ENCODE assay signal across 21 cellular contexts in genomic region chr1:64495878-64496277, GRCh38. TPM values are rescaled to one million over a fixed set of nuclear protein-coding genes. Genes with fewer than 3 reads are reported as not detected.
DNase-seq lines count a peak whose midpoint lies in the region; ATAC-seq, FAIRE-seq and TF ChIP-seq lines count a peak whose summit lies in the region.
"Had no signal": no experiment of that assay in that cellular context is flagged by ENCODE, and none has a peak within 500 bp of the region (broad histone marks: within the 10 kb centered on the region; RNA-seq: fewer than 3 reads in every experiment).

No MANE protein-coding gene starts in this region.

- no peak for TF ChIP-seq RAD21 in HepG2 (CRISPR knock-in tag; IDR thresholded peaks at IDR 0.05)

- no peak for TF ChIP-seq EP300 in HepG2 (IDR thresholded peaks at IDR 0.05; ENCODE audit: low read depth in 2 of 2, low read length in 2 of 2)
- no peak for TF ChIP-seq EP300 in HepG2 (CRISPR knock-in tag; IDR thresholded peaks at IDR 0.05; ENCODE audit: borderline replicate concordance)

- H3K27me3 ChIP-seq in iPS-20b (ENCODE audit: insufficient read depth, low read length): no peaks in the 10 kb centered on the region
- no peaks in the 10 kb centered on the region for H3K27me3 ChIP-seq in HepG2 (ENCODE audit: control insufficient read depth in 1 of 2, insufficient read depth in 2 of 2, low read length in 2 of 2)
- H3K27me3 ChIP-seq: cardiac muscle cell, upper lobe of right lung had no signal

- H4K20me1 ChIP-seq in HepG2 (ENCODE audit: insufficient read depth, low read length): no peaks in the 10 kb centered on the region

- H3K9ac ChIP-seq in iPS-20b (ENCODE audit: low read depth, low read length): no peak overlapping the region; the same call in 1 of the 2 replicates
- H3K9ac ChIP-seq in HepG2 (ENCODE audit: insufficient read depth, low read depth, low read length): no peak overlapping the region

- FAIRE-seq in HepG2 (lab: Jason Lieb, UNC): no peak
- FAIRE-seq: G401.6, GM12891 had no signal

- no peak overlapping the region for H2AFZ ChIP-seq in HepG2 (ENCODE audit: low read length)

- CTCF ChIA-PET in HepG2 (lab: Yijun Ruan, JAX; ENCODE audit: low intra/inter-chr PET ratio, low total read pairs): no interaction called here

- DNase-seq in DMS53 treated with DMSO at 0.1 percent for 48 hours (lab: John Stamatoyannopoulos, UW; ENCODE audit: unreplicated experiment): peak; percentile 96
- DNase-seq in NCI-H1417 (lab: John Stamatoyannopoulos, UW): peak in 2 of 3 experiments; percentile 75 to 93
- peak; percentile 20 to 25 for DNase-seq in NCI-H446 (lab: John Stamatoyannopoulos, UW)
- no peak for DNase-seq in H4 (ENCODE audit: low spot score)
- no peak for DNase-seq in KG1 (lab: John Stamatoyannopoulos, UW)
- no peak for DNase-seq in HepG2 (ENCODE audit: low spot score)
- DNase-seq: activated CD4-positive, alpha-beta memory T cell treated with anti-CD3 and anti-CD28 coated beads, Interleukin-2, amount 10 ng/mL, durations not matched to agents 7 days and 5 days; activated T-cell treated with anti-CD3 and anti-CD28 coated beads, Interleukin-2, amount 50 U/mL, for 48 hours; CD8-positive, alpha-beta T cell; effector memory CD8-positive, alpha-beta T cell; left ventricle myocardium inferior; NCI-H2227 treated with DMSO at 0.1 percent for 48 hours; psoas muscle; stimulated activated CD4-positive, alpha-beta T cell treated with anti-CD3 and anti-CD28 coated beads, Interleukin-12 subunit alpha, Interleukin-12 subunit beta, amount 100 ng/mL, for 4 hours; stimulated activated naive CD4-positive, alpha-beta T cell treated with Interleukin-2 at 50 U/mL for 16 hours; upper lobe of right lung had no signal

- peaks cover 56% of the 10 kb centered on the region for H3K4me1 ChIP-seq in iPS-20b (ENCODE audit: insufficient read depth, low read length)
- H3K4me1 ChIP-seq in HepG2 (ENCODE audit: insufficient read depth, low read length): no peaks in the 10 kb centered on the region
- H3K4me1 ChIP-seq: psoas muscle had no signal

- BruUV-seq in HepG2 (replicated peaks; lab: Mats Ljungman, UMichigan): no TSS peak

- no peak overlapping the region for H3K4me2 ChIP-seq in HepG2 (ENCODE audit: low read depth, low read length)

- H3K27ac ChIP-seq in iPS-20b (ENCODE audit: low read length) (no peak overlapping the region), HepG2 (ENCODE audit: extremely low read length, insufficient read depth, low read length) (no peak overlapping the region)
- H3K27ac ChIP-seq: cardiac muscle cell, left ventricle myocardium inferior, psoas muscle, upper lobe of right lung had no signal

- POLR2A ChIA-PET in HepG2 (lab: Yijun Ruan, JAX): no interaction called here

- intact Hi-C loops in HepG2 (cut with micrococcal nuclease; ENCODE audit: unreplicated experiment): no loop called here

- WGBS in HepG2 (ENCODE audit: low lambda C conversion rate): 0% methylated on average over 1 of the region's 1 CpG

- H3K4me3 ChIP-seq in iPS-20b (ENCODE audit: low read length) (0 out of 2 replicates have a peak overlapping the region, but pooled peaks have one; percentile 41), HepG2 (replicated peaks in 1 of 3; ENCODE audit: insufficient read depth in 1 of 3, low read depth in 2 of 3, low read length in 3 of 3) (no peak overlapping the region)
- H3K4me3 ChIP-seq: cardiac muscle cell, left ventricle myocardium inferior, psoas muscle, upper lobe of right lung had no signal

- H3K9me3 ChIP-seq in iPS-20b (ENCODE audit: insufficient read depth, low read depth, low read length): no peaks in the 10 kb centered on the region
- no peaks in the 10 kb centered on the region for H3K9me3 ChIP-seq in HepG2 (ENCODE audit: low read length)
- H3K9me3 ChIP-seq: left ventricle myocardium inferior, psoas muscle, upper lobe of right lung had no signal

- no peaks in the 10 kb centered on the region for H3K79me2 ChIP-seq in HepG2 (ENCODE audit: insufficient read depth, low read length)

- H3K36me3 ChIP-seq in iPS-20b (ENCODE audit: insufficient read depth, low read depth, low read length): 0 out of 2 replicates have a peak, but pooled peaks cover 7% of the 10 kb centered on the region
- no peaks in the 10 kb centered on the region for H3K36me3 ChIP-seq in HepG2 (replicated peaks in 1 of 2; ENCODE audit: control insufficient read depth in 1 of 2, insufficient read depth in 2 of 2, low read length in 2 of 2)
- H3K36me3 ChIP-seq: cardiac muscle cell, left ventricle myocardium inferior, upper lobe of right lung had no signal

- TF ChIP-seq CTCF in HepG2 (CRISPR knock-in tag; IDR thresholded peaks at IDR 0.05): no peak

- in situ Hi-C loops in HepG2 (cut with HindIII; ENCODE audit: extremely low pct_ligation_motif_present, low pct_unique_long_range_greater_than_20kb): no loop called here

- no peak for TF ChIP-seq POLR2A in HepG2 (IDR thresholded peaks at IDR 0.05; ENCODE audit: insufficient read depth in 1 of 2, low read depth in 2 of 2, low read length in 2 of 2)

- no peak for ATAC-seq in GM18907 (IDR thresholded peaks at IDR 0.05; ENCODE audit: unreplicated experiment)
- ATAC-seq in HepG2: no peak
- ATAC-seq: CD8-positive, alpha-beta T cell; effector memory CD8-positive, alpha-beta T cell; psoas muscle; upper lobe of right lung had no signal

TF ChIP-seq in HepG2, 621 proteins besides CTCF, POLR2A, EP300 and RAD21 (continues in another document):
- TF ChIP-seq ZNF616 (CRISPR knock-in tag; IDR thresholded peaks at IDR 0.05; ENCODE audit: low read depth) (no peak), BHLHE40 (IDR thresholded peaks at IDR 0.05; ENCODE audit: low read length) (no peak), MBD4 (IDR thresholded peaks at IDR 0.05; ENCODE audit: borderline replicate concordance, low read length) (no peak), USF2 (IDR thresholded peaks at IDR 0.05; ENCODE audit: low read depth, low read length) (no peak), USF2 (CRISPR knock-in tag; IDR thresholded peaks at IDR 0.05; ENCODE audit: borderline replicate concordance) (no peak), E2F1 (CRISPR knock-in tag; IDR thresholded peaks at IDR 0.05) (no peak), ZFX (CRISPR knock-in tag; IDR thresholded peaks at IDR 0.05; ENCODE audit: low read depth) (no peak), HNRNPH1 (optimal IDR thresholded peaks at IDR 0.05; ENCODE audit: low read depth, low read length) (no peak), CAMTA2 (CRISPR knock-in tag; IDR thresholded peaks at IDR 0.05; ENCODE audit: borderline replicate concordance) (no peak)

RNA-seq across cellular contexts. Expression of gene CACHD1, which starts 25.9 kb away (rescaled TPM):
- 6.9 and 9.1 TPM in 2 replicates for total RNA-seq in H4 (2014; rRNA removed; shearing (Covaris generic))
- 0.11 TPM in 1 of 2 replicates, not detected in the other for total RNA-seq in HepG2 (2016; rRNA removed; fragmentation: Illumina TruSeq; extraction: Trizol)
- total RNA-seq in HepG2 (2016; cell fraction: cytosol; rRNA removed; fragmentation: Illumina TruSeq; extraction: Trizol; ENCODE audit: low read depth): under 0.01 TPM in 1 of 2 replicates, not detected in the other
- 0.03 and 0.09 TPM in 2 replicates for total RNA-seq in HepG2 (2016; cell fraction: insoluble cytoplasmic fraction; rRNA removed; fragmentation: Illumina TruSeq; extraction: Trizol)
- total RNA-seq in HepG2 (2016; cell fraction: membrane; rRNA removed; fragmentation: Illumina TruSeq; extraction: Trizol): 0.03 and 0.09 TPM in 2 replicates
- total RNA-seq in HepG2 (2016; cell fraction: nucleus; rRNA removed; fragmentation: Illumina TruSeq; extraction: Trizol): 0.13 and 0.19 TPM in 2 replicates
- polyA plus RNA-seq in HepG2 (2011; rRNA removed): not detected in 2 replicates
- polyA plus RNA-seq in HepG2 (2011; cell fraction: cytosol; rRNA removed): not detected in 2 replicates
- 0.03 TPM in 2 replicates for polyA plus RNA-seq in HepG2 (2011; cell fraction: nucleus; rRNA removed)
- 0.03 TPM in 1 of 2 replicates, not detected in the other for polyA plus RNA-seq in HepG2 (2012)
- polyA plus RNA-seq in HepG2 (2016; cell fraction: cytosol; fragmentation: Illumina TruSeq; extraction: Trizol; ENCODE audit: low read depth): 0.03 TPM in 1 of 2 replicates, not detected in the other
- 0.17 TPM in 1 of 2 replicates, not detected in the other for polyA plus RNA-seq in HepG2 (2016; cell fraction: insoluble cytoplasmic fraction; fragmentation: Illumina TruSeq; extraction: Trizol; ENCODE audit: low read depth)
- polyA plus RNA-seq in HepG2 (2016; cell fraction: membrane; fragmentation: Illumina TruSeq; extraction: Trizol; ENCODE audit: low read depth): not detected in 2 replicates
- polyA plus RNA-seq in HepG2 (2016; cell fraction: nucleus; fragmentation: Illumina TruSeq; extraction: Trizol; ENCODE audit: insufficient read depth, low read depth): 0.19 and 0.35 TPM in 2 replicates
- 0.08 and 0.68 TPM in 2 replicates for polyA minus RNA-seq in HepG2 (2011; rRNA and poly(A)+ RNA removed; ENCODE audit: low replicate concordance)
- not detected in 2 replicates for polyA minus RNA-seq in HepG2 (2011; cell fraction: cytosol; rRNA and poly(A)+ RNA removed)
- 0.13 and 0.50 TPM in 2 replicates for polyA minus RNA-seq in HepG2 (2011; cell fraction: nucleus; rRNA and poly(A)+ RNA removed)

Comparison
In these comparisons a context has a peak if more than half of its experiments do, and no peak if none do; other contexts are left out.
1. DNase-seq: peak in DMS53 treated with DMSO at 0.1 percent for 48 hours (single experiment), NCI-H1417 (2 of 3) and NCI-H446 (2 of 2); none in H4 (single experiment), KG1 (single experiment) and HepG2 (single experiment).